8 cellular contexts compared by ENCODE assay signal in the genomic region with DNA sequence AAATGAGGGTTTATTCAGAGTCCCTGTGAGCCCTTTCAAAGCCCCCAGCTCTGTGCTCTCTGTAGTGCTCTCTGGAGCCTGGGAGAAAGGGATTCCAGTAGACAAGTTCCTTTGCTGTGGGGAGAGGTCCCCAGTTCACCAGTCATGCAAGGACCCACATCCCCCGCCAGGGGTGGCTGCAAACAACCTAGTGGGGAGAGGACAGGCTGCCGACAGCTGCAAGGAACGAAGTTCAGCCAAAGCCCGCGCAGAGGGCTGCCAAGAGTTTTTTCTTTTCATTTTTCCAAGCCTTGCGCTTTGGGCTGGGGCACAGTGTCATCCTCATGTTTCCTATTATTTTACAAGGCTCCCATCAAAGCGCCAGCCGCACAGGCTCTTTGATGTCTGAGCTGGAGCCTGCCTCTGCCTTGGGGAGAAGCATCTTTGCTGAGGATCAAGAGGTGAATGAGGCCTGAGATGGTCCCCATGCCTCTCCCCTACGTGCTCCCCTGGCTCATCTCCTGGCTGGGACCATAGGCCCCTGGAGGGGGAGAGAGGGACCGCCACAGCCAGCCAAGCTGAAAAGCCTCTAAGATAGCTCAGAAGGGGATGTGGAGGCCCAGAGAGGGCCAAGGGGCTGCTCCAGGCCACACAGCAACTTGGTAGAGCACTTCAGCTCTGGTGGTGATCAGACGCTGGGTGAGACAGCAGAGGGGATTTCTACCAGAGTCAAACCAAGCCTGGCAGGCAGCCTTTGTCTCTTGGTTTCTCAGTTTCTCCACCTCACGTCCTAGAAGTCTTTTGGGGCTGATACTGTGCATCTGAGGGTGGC. TPM values are rescaled to one million over a fixed set of nuclear protein-coding genes. Genes with fewer than 3 reads are reported as not detected.
A peak's percentile ranks its signal among the peaks of the same experiment; 100 is the strongest.
DNase-seq lines count a peak whose midpoint lies in the region; ATAC-seq and TF ChIP-seq lines count a peak whose summit lies in the region.

No MANE protein-coding gene starts in this region.

- no peaks in the 10 kb centered on the region for H3K9me3 Mint-ChIP-seq in activated CD8-positive, alpha-beta memory T cell treated with anti-CD3 and anti-CD28 coated beads, Interleukin-2, amount 10 ng/mL, durations not matched to agents 7 days and 5 days (ENCODE audit: low read depth)
- no peaks in the 10 kb centered on the region for H3K9me3 Mint-ChIP-seq in naive thymus-derived CD8-positive, alpha-beta T cell

- no peak overlapping the region for H3K4me3 Mint-ChIP-seq in activated CD8-positive, alpha-beta memory T cell treated with anti-CD3 and anti-CD28 coated beads, Interleukin-2, amount 10 ng/mL, durations not matched to agents 7 days and 5 days
- H3K4me3 Mint-ChIP-seq in naive thymus-derived CD8-positive, alpha-beta T cell, result no peak overlapping the region

- peaks cover 4% of the 10 kb centered on the region for H3K27me3 Mint-ChIP-seq in activated CD8-positive, alpha-beta memory T cell treated with anti-CD3 and anti-CD28 coated beads, Interleukin-2, amount 10 ng/mL, durations not matched to agents 7 days and 5 days
- peaks cover 0 to 4% (median 3%) of the 10 kb centered on the region in 5 donors for H3K27me3 Mint-ChIP-seq in naive thymus-derived CD8-positive, alpha-beta T cell

- CTCF ChIA-PET in activated CD8-positive, alpha-beta memory T cell treated with anti-CD3 and anti-CD28 coated beads, Interleukin-2, amount 10 ng/mL, durations not matched to agents 7 days and 5 days (lab: Charles Lee), result no interaction called here

- POLR2A ChIA-PET in naive thymus-derived CD8-positive, alpha-beta T cell (lab: Charles Lee), result no interaction called here

- H3K4me1 Mint-ChIP-seq in activated CD8-positive, alpha-beta memory T cell treated with anti-CD3 and anti-CD28 coated beads, Interleukin-2, amount 10 ng/mL, durations not matched to agents 7 days and 5 days, result no peaks in the 10 kb centered on the region
- H3K4me1 Mint-ChIP-seq in naive thymus-derived CD8-positive, alpha-beta T cell, result no peaks in the 10 kb centered on the region

- peak; percentile 87 for ATAC-seq in HG03432 (IDR thresholded peaks at IDR 0.05; ENCODE audit: unreplicated experiment)
- peak; percentile 30 for ATAC-seq in esophagus mucosa
- ATAC-seq in omental fat pad (ENCODE audit: low FRiP score), result peak; percentile 3
- no peak for ATAC-seq in HG02763 (IDR thresholded peaks at IDR 0.05; ENCODE audit: unreplicated experiment)
- no peak for ATAC-seq in activated CD8-positive, alpha-beta memory T cell treated with anti-CD3 and anti-CD28 coated beads, Interleukin-2, amount 10 ng/mL, durations not matched to agents 7 days and 5 days
- no peak for ATAC-seq in naive thymus-derived CD8-positive, alpha-beta T cell
- ATAC-seq in GM19397 (IDR thresholded peaks at IDR 0.05; ENCODE audit: unreplicated experiment), result no peak

- H3K36me3 Mint-ChIP-seq in activated CD8-positive, alpha-beta memory T cell treated with anti-CD3 and anti-CD28 coated beads, Interleukin-2, amount 10 ng/mL, durations not matched to agents 7 days and 5 days, result no peaks in the 10 kb centered on the region
- no peaks in the 10 kb centered on the region for H3K36me3 Mint-ChIP-seq in naive thymus-derived CD8-positive, alpha-beta T cell

- no peak for TF ChIP-seq CTCF in omental fat pad (IDR thresholded peaks at IDR 0.05)

- no peak overlapping the region for H3K27ac Mint-ChIP-seq in activated CD8-positive, alpha-beta memory T cell treated with anti-CD3 and anti-CD28 coated beads, Interleukin-2, amount 10 ng/mL, durations not matched to agents 7 days and 5 days
- H3K27ac Mint-ChIP-seq in naive thymus-derived CD8-positive, alpha-beta T cell, result no peak overlapping the region

- peak; percentile 49 for DNase-seq in ELR (ENCODE audit: low read depth)
- no peak for DNase-seq in omental fat pad (ENCODE audit: low spot score)
- DNase-seq in activated CD8-positive, alpha-beta memory T cell treated with anti-CD3 and anti-CD28 coated beads, Interleukin-2, amount 10 ng/mL, durations not matched to agents 7 days and 5 days, result no peak
- no peak for DNase-seq in naive thymus-derived CD8-positive, alpha-beta T cell

RNA-seq across cellular contexts. Expression of a gene that starts 50.5 kb away (rescaled TPM):
- 7.8 TPM for total RNA-seq in esophagus mucosa
- 10 to 100 TPM; 12.2 to 43.6 (median 26.1) TPM for total RNA-seq in omental fat pad
- under 1 TPM; 0.05 to 0.09 TPM for total RNA-seq in activated CD8-positive, alpha-beta memory T cell treated with anti-CD3 and anti-CD28 coated beads, Interleukin-2, amount 10 ng/mL, durations not matched to agents 7 days and 5 days
- under 1 TPM; 0.71 to 0.83 TPM for total RNA-seq in naive thymus-derived CD8-positive, alpha-beta T cell
- not detected for polyA plus RNA-seq in naive thymus-derived CD8-positive, alpha-beta T cell

Comparison
In these comparisons a context has a peak if more than half of its experiments do, and no peak if none do; other contexts are left out.
1. ATAC-seq: peak in HG03432 (single experiment), esophagus mucosa (single experiment) and omental fat pad (single experiment); none in HG02763 (single experiment), activated CD8-positive, alpha-beta memory T cell treated with anti-CD3 and anti-CD28 coated beads, Interleukin-2, amount 10 ng/mL, durations not matched to agents 7 days and 5 days (single experiment), naive thymus-derived CD8-positive, alpha-beta T cell (0 of 2) and GM19397 (single experiment).